Comparison of ENCODE assay signal across 26 cellular contexts in the genomic region with DNA sequence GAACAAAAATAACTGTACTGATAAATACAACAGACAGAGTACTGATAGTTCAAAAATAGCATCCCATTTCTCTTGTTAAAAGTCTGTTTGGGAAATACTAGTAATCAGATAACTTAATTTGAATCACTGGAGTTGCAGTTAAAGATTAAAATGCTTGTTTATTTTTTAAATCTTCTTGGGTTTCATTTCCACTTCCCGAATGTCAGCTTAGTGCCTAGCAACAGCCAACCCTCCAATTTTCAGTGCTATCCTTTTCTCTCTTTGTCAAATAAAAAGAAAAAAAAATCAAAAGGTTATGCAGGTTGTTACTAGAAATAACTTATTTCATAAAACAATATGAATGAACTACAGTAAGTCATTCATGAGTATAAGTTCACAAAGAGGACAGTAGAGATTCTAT.
"Had no signal": no experiment of that assay in that cellular context is flagged by ENCODE, and none has a peak within 500 bp of the region (broad histone marks: within the 10 kb centered on the region; RNA-seq: fewer than 3 reads in every experiment).

No MANE protein-coding gene starts in this region.

- H3K9me3 ChIP-seq: colonic mucosa, lower lobe of right lung had no signal

- FAIRE-seq: urothelium cell line had no signal

- DNase-seq: activated CD4-positive, alpha-beta T cell treated with anti-CD3 and anti-CD28 coated beads for 4 hours; activated CD4-positive, alpha-beta T cell treated with anti-CD3 and anti-CD28 coated beads, Interleukin-2, amount 50 U/mL, for 48 hours; activated CD4-positive, CD25-positive, alpha-beta regulatory T cell; activated CD8-positive, alpha-beta memory T cell treated with anti-CD3 and anti-CD28 coated beads, Interleukin-2, amount 50 U/mL, for 48 hours; activated naive CD4-positive, alpha-beta T cell treated with Interleukin-2 at 50 U/mL for 16 hours; activated naive CD8-positive, alpha-beta T cell treated with anti-CD3 and anti-CD28 coated beads for 36 hours; activated T-cell treated with anti-CD3 and anti-CD28 coated beads, Interleukin-2, amount 50 U/mL, for 4 hours; amniotic stem cell; colonic mucosa; dorsolateral prefrontal cortex; head of caudate nucleus; islet precursor cell; left cardiac atrium; lower lobe of right lung; naive B cell; nucleus accumbens; posterior cingulate gyrus; sigmoid colon; stimulated activated CD4-positive, alpha-beta T cell treated with anti-CD3 and anti-CD28 coated beads, Interleukin-2, amount 100 ng/mL, for 48 hours; stimulated activated CD8-positive, alpha-beta memory T cell treated with anti-CD3 and anti-CD28 coated beads, Interleukin-4, amount 100 ng/mL, for 48 hours; stimulated activated naive B cell treated with anti-CD40 and anti-IgM and Interleukin-4, amounts not matched to agents 10 μg/mL and 1 μg/mL and 100 μg/mL, for 72 hours; transverse colon had no signal

- ATAC-seq: activated T-cell treated with anti-CD3 and anti-CD28 coated beads, Interleukin-2, amount 50 U/mL, for 4 hours; gastroesophageal sphincter; left cardiac atrium; lower lobe of right lung; stimulated activated naive B cell treated with anti-CD40 and anti-IgM and Interleukin-4, amounts not matched to agents 10 μg/mL and 1 μg/mL and 100 μg/mL, for 72 hours had no signal

- H3K27me3 ChIP-seq: breast epithelium, colonic mucosa, dorsolateral prefrontal cortex, esophagus muscularis mucosa, gastroesophageal sphincter, sigmoid colon, transverse colon had no signal

- H3K27ac ChIP-seq: breast epithelium, colonic mucosa, dorsolateral prefrontal cortex, esophagus muscularis mucosa, gastroesophageal sphincter, lower lobe of right lung, sigmoid colon, transverse colon had no signal

- H3K4me1 ChIP-seq: breast epithelium, colonic mucosa, esophagus muscularis mucosa, gastroesophageal sphincter, sigmoid colon had no signal

- H3K36me3 ChIP-seq: breast epithelium, colonic mucosa, esophagus muscularis mucosa, gastroesophageal sphincter, lower lobe of right lung, sigmoid colon, transverse colon had no signal

- H3K4me3 ChIP-seq: breast epithelium, colonic mucosa, dorsolateral prefrontal cortex, esophagus muscularis mucosa, gastroesophageal sphincter, lower lobe of right lung, sigmoid colon, transverse colon had no signal
